In the genomic region with DNA sequence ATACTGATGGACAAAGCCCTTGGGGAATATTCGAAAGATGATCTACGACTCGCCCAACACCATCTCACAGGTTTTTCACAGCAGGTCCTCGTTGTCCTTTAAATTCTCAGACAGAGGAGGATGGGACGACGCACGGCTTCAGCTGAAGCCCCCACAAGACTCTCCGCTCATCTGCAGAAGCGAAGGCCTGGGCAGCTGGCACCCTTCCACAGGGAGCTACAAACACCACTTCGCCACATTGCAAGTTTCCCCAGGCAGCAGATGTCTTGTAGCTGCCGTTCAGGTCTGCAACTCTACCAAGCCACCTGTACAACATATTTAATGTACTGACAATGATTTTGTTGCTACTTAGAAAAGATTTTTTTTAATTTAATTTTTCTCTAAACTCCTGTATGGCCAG, we compare ENCODE assay signal across 1 cellular context.
TF ChIP-seq lines count a peak whose summit lies in the region.

No MANE protein-coding gene starts in this region.

TF ChIP-seq in GM23338, 12 proteins besides CTCF, POLR2A, EP300 and RAD21 (continued from another document):
- TF ChIP-seq, protein P1, sequence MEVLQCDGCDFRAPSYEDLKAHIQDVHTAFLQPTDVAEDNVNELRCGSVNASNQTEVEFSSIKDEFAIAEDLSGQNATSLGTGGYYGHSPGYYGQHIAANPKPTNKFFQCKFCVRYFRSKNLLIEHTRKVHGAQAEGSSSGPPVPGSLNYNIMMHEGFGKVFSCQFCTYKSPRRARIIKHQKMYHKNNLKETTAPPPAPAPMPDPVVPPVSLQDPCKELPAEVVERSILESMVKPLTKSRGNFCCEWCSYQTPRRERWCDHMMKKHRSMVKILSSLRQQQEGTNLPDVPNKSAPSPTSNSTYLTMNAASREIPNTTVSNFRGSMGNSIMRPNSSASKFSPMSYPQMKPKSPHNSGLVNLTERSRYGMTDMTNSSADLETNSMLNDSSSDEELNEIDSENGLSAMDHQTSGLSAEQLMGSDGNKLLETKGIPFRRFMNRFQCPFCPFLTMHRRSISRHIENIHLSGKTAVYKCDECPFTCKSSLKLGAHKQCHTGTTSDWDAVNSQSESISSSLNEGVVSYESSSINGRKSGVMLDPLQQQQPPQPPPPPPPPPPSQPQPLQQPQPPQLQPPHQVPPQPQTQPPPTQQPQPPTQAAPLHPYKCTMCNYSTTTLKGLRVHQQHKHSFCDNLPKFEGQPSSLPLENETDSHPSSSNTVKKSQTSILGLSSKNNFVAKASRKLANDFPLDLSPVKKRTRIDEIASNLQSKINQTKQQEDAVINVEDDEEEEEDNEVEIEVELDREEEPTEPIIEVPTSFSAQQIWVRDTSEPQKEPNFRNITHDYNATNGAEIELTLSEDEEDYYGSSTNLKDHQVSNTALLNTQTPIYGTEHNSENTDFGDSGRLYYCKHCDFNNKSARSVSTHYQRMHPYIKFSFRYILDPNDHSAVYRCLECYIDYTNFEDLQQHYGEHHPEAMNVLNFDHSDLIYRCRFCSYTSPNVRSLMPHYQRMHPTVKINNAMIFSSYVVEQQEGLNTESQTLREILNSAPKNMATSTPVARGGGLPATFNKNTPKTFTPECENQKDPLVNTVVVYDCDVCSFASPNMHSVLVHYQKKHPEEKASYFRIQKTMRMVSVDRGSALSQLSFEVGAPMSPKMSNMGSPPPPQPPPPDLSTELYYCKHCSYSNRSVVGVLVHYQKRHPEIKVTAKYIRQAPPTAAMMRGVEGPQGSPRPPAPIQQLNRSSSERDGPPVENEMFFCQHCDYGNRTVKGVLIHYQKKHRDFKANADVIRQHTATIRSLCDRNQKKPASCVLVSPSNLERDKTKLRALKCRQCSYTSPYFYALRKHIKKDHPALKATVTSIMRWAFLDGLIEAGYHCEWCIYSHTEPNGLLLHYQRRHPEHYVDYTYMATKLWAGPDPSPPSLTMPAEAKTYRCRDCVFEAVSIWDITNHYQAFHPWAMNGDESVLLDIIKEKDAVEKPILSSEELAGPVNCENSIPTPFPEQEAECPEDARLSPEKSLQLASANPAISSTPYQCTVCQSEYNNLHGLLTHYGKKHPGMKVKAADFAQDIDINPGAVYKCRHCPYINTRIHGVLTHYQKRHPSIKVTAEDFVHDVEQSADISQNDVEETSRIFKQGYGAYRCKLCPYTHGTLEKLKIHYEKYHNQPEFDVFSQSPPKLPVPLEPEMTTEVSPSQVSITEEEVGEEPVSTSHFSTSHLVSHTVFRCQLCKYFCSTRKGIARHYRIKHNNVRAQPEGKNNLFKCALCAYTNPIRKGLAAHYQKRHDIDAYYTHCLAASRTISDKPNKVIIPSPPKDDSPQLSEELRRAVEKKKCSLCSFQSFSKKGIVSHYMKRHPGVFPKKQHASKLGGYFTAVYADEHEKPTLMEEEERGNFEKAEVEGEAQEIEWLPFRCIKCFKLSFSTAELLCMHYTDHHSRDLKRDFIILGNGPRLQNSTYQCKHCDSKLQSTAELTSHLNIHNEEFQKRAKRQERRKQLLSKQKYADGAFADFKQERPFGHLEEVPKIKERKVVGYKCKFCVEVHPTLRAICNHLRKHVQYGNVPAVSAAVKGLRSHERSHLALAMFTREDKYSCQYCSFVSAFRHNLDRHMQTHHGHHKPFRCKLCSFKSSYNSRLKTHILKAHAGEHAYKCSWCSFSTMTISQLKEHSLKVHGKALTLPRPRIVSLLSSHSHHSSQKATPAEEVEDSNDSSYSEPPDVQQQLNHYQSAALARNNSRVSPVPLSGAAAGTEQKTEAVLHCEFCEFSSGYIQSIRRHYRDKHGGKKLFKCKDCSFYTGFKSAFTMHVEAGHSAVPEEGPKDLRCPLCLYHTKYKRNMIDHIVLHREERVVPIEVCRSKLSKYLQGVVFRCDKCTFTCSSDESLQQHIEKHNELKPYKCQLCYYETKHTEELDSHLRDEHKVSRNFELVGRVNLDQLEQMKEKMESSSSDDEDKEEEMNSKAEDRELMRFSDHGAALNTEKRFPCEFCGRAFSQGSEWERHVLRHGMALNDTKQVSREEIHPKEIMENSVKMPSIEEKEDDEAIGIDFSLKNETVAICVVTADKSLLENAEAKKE (CRISPR knock-in tag; IDR thresholded peaks at IDR 0.05), result no peak
- TF ChIP-seq NANOG (IDR thresholded peaks at IDR 0.05; ENCODE audit: borderline replicate concordance) (no peak), STAT1 (IDR thresholded peaks at IDR 0.05; ENCODE audit: unreplicated experiment) (no peak), POLR2AphosphoS5 (IDR thresholded peaks at IDR 0.05; ENCODE audit: low read depth) (no peak), ZNF331 (CRISPR knock-in tag; IDR thresholded peaks at IDR 0.05; ENCODE audit: low read depth) (no peak)
- TF ChIP-seq, protein P2, sequence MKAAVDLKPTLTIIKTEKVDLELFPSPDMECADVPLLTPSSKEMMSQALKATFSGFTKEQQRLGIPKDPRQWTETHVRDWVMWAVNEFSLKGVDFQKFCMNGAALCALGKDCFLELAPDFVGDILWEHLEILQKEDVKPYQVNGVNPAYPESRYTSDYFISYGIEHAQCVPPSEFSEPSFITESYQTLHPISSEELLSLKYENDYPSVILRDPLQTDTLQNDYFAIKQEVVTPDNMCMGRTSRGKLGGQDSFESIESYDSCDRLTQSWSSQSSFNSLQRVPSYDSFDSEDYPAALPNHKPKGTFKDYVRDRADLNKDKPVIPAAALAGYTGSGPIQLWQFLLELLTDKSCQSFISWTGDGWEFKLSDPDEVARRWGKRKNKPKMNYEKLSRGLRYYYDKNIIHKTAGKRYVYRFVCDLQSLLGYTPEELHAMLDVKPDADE (IDR thresholded peaks at IDR 0.05), result no peak
TF ChIP-seq in GM23338: peak in this region for 0.
